10 cellular contexts compared by ENCODE assay signal in genomic region chr1:184953600-184954219, GRCh38. TPM values are rescaled to one million over a fixed set of nuclear protein-coding genes. Genes with fewer than 3 reads are reported as not detected.
DNase-seq lines count a peak whose midpoint lies in the region; TF ChIP-seq lines count a peak whose summit lies in the region.
"Had no signal": no experiment of that assay in that cellular context is flagged by ENCODE, and none has a peak within 500 bp of the region (broad histone marks: within the 10 kb centered on the region; RNA-seq: fewer than 3 reads in every experiment).

No MANE protein-coding gene starts in this region.

- intact Hi-C loops in adrenal gland (cut with DNase I) = no loop called here

- peaks cover 10% of the 10 kb centered on the region; the same call in 1 of the 2 replicates for H4K20me1 ChIP-seq in OCI-LY3 (ENCODE audit: insufficient read depth, low read length)

- DNase-seq in GM04504 (ENCODE audit: low read depth) (peak; percentile 36), choroid plexus epithelial cell (ENCODE audit: low read depth) (peak; percentile 73), pulmonary artery endothelial cell (ENCODE audit: low read depth, low spot score) (peak; percentile 22), NCI-H2107 (lab: John Stamatoyannopoulos, UW) (no peak), adrenal gland (no peak)
- DNase-seq in stimulated activated CD4-positive, alpha-beta T cell treated with anti-CD3 and anti-CD28 coated beads, Interleukin-4, amount 100 ng/mL, for 4 hours = no peak
- DNase-seq: activated CD4-positive, alpha-beta T cell treated with anti-CD3 and anti-CD28 coated beads, Interleukin-2, amount 50 U/mL, for 48 hours; NCI-H1092; stomach had no signal

- H3K4me3 ChIP-seq in OCI-LY3 (ENCODE audit: low read length) = no peak overlapping the region
- no peak overlapping the region for H3K4me3 ChIP-seq in choroid plexus epithelial cell (ENCODE audit: low read depth, low read length)
- no peak overlapping the region for H3K4me3 ChIP-seq in adrenal gland
- H3K4me3 ChIP-seq: stomach had no signal

- peak overlapping the region; percentile 24 for H3K4me2 ChIP-seq in OCI-LY3 (ENCODE audit: low read length)

- H3K4me1 ChIP-seq in OCI-LY3 (ENCODE audit: low read length) (peaks cover 17% of the 10 kb centered on the region), adrenal gland (replicated peaks in 1 of 2) (peaks cover 9 to 18% of the 10 kb centered on the region in 2 donors)

- H3K36me3 ChIP-seq in OCI-LY3 (replicated peaks; ENCODE audit: low read depth, low read length) = peaks cover 42% of the 10 kb centered on the region
- no peaks in the 10 kb centered on the region for H3K36me3 ChIP-seq in adrenal gland (replicated peaks in 1 of 2)
- H3K36me3 ChIP-seq: stomach had no signal

- H3K79me2 ChIP-seq in OCI-LY3 (ENCODE audit: low read length) = peaks cover 95% of the 10 kb centered on the region

- no peak overlapping the region for H3K27ac ChIP-seq in OCI-LY3 (ENCODE audit: low read length)
- no peak overlapping the region for H3K27ac ChIP-seq in adrenal gland

- H2AFZ ChIP-seq in OCI-LY3 (ENCODE audit: low read depth, low read length) = no peak overlapping the region

- no peak for TF ChIP-seq CTCF in OCI-LY3 (IDR thresholded peaks at IDR 0.05; ENCODE audit: low read depth, low read length)
- TF ChIP-seq CTCF in choroid plexus epithelial cell (conservative IDR thresholded peaks at IDR 0.05; ENCODE audit: low read depth, low read length) = no peak
- no peak for TF ChIP-seq CTCF in adrenal gland (IDR thresholded peaks at IDR 0.05)

- no peaks in the 10 kb centered on the region for H3K27me3 ChIP-seq in OCI-LY3 (ENCODE audit: low read depth, low read length)
- no peaks in the 10 kb centered on the region for H3K27me3 ChIP-seq in adrenal gland
- H3K27me3 ChIP-seq: stomach had no signal

- WGBS in adrenal gland, 4 donors = 66 to 72% (median 71%) methylated on average over 6 of the region's 6 CpGs

- no peak for TF ChIP-seq POLR2A in adrenal gland (IDR thresholded peaks at IDR 0.05)

- no peak overlapping the region for H3K9ac ChIP-seq in OCI-LY3 (ENCODE audit: low read length)

- no peaks in the 10 kb centered on the region for H3K9me3 ChIP-seq in OCI-LY3 (ENCODE audit: insufficient read depth, low read length)
- H3K9me3 ChIP-seq in adrenal gland (replicated peaks in 1 of 3) = no peaks in the 10 kb centered on the region
- H3K9me3 ChIP-seq: stomach had no signal

RNA-seq across cellular contexts. Expression of gene NIBAN1, which starts 20.6 kb away (rescaled TPM):
- total RNA-seq in pulmonary artery endothelial cell (12.3 and 14.9 TPM in 2 replicates), adrenal gland (10 to 100 TPM in 6 of 8 donors, 1 to 10 TPM in 2; 5.3 to 30.6 (median 19.9) TPM)
- 1 to 10 TPM; 3.8 to 7.2 (median 5.8) TPM for polyA plus RNA-seq in adrenal gland

Comparison
In these comparisons a context has a peak if more than half of its experiments do, and no peak if none do; other contexts are left out.
1. DNase-seq: peak in GM04504 (single experiment), choroid plexus epithelial cell (single experiment) and pulmonary artery endothelial cell (single experiment); none in NCI-H2107 (single experiment), stimulated activated CD4-positive, alpha-beta T cell treated with anti-CD3 and anti-CD28 coated beads, Interleukin-4, amount 100 ng/mL, for 4 hours (0 of 2) and adrenal gland (0 of 7).